In genomic region chr17:77096570-77097214, GRCh38 we compare ENCODE assay signal across 9 cellular contexts. TPM values are rescaled to one million over a fixed set of nuclear protein-coding genes. Genes with fewer than 3 reads are reported as not detected.
A peak's percentile ranks its signal among the peaks of the same experiment; 100 is the strongest.
DNase-seq lines count a peak whose midpoint lies in the region; ATAC-seq, FAIRE-seq and TF ChIP-seq lines count a peak whose summit lies in the region.
"Had no signal": no experiment of that assay in that cellular context is flagged by ENCODE, and none has a peak within 500 bp of the region (broad histone marks: within the 10 kb centered on the region; RNA-seq: fewer than 3 reads in every experiment).

No MANE protein-coding gene starts in this region.

- H3K9me3 ChIP-seq in BE2C (no peaks in the 10 kb centered on the region), psoas muscle (no peaks in the 10 kb centered on the region)

- H3K27me3 ChIP-seq in BE2C (no peaks in the 10 kb centered on the region), GM23338 (ENCODE audit: insufficient read depth) (no peaks in the 10 kb centered on the region), psoas muscle (ENCODE audit: insufficient read depth in 3 of 3, low read length in 2 of 3) (no peaks in the 10 kb centered on the region)

- no peaks in the 10 kb centered on the region for H3K79me2 ChIP-seq in GM23338 (replicated peaks; ENCODE audit: insufficient read depth)

- WGBS in psoas muscle, 3 donors = 9 to 15% (median 10%) methylated on average over 12 of the region's 12 CpGs

- H3K4me3 ChIP-seq in BE2C (ENCODE audit: low read depth, low read length) (no peak overlapping the region), GM23338 (no peak overlapping the region), psoas muscle (peak overlapping the region; percentile 8)

- peaks cover 18% of the 10 kb centered on the region for H3K4me1 Mint-ChIP-seq in GM23338
- H3K4me1 Mint-ChIP-seq in activated CD4-positive, alpha-beta memory T cell treated with anti-CD3 and anti-CD28 coated beads for 36 hours (ENCODE audit: low read depth) = peaks cover 32% of the 10 kb centered on the region

- H3K9me2 ChIP-seq in GM23338 (ENCODE audit: insufficient read depth) = no peaks in the 10 kb centered on the region

- POLR2A ChIA-PET in activated CD4-positive, alpha-beta memory T cell treated with anti-CD3 and anti-CD28 coated beads for 36 hours (lab: Charles Lee) = no interaction called here

- H3K27me3 Mint-ChIP-seq in GM23338 (ENCODE audit: insufficient read depth, low read depth, poor library complexity) = peaks cover 11% of the 10 kb centered on the region
- H3K27me3 Mint-ChIP-seq in activated CD4-positive, alpha-beta memory T cell treated with anti-CD3 and anti-CD28 coated beads for 36 hours = no peaks in the 10 kb centered on the region
- H3K27me3 Mint-ChIP-seq: IgD-negative memory B cell had no signal

- FAIRE-seq in frontal cortex (lab: Jason Lieb, UNC) = peak; percentile 21

- peak overlapping the region; percentile 89 for H3K27ac Mint-ChIP-seq in GM23338
- peak overlapping the region; percentile 76 for H3K27ac Mint-ChIP-seq in activated CD4-positive, alpha-beta memory T cell treated with anti-CD3 and anti-CD28 coated beads for 36 hours

- H3K4me1 ChIP-seq in BE2C = peaks cover 3% of the 10 kb centered on the region; the same call in 1 of the 2 replicates
- peaks cover 6% of the 10 kb centered on the region; the same call in 1 of the 2 replicates for H3K4me1 ChIP-seq in GM23338 (ENCODE audit: insufficient read depth)
- H3K4me1 ChIP-seq in psoas muscle = peaks cover 60% of the 10 kb centered on the region

- no peaks in the 10 kb centered on the region for H3F3A ChIP-seq in GM23338 (replicated peaks; ENCODE audit: low read depth)

- H3K9me3 Mint-ChIP-seq in GM23338 = no peaks in the 10 kb centered on the region
- no peaks in the 10 kb centered on the region for H3K9me3 Mint-ChIP-seq in activated CD4-positive, alpha-beta memory T cell treated with anti-CD3 and anti-CD28 coated beads for 36 hours
- H3K9me3 Mint-ChIP-seq: IgD-negative memory B cell had no signal

- TF ChIP-seq CTCF in BE2C (IDR thresholded peaks at IDR 0.05; ENCODE audit: low read depth, low read length) (peak; percentile 85), GM23338 (conservative IDR thresholded peaks at IDR 0.05; ENCODE audit: low read depth in 2 of 2) (peak; percentile 55 to 64), psoas muscle (IDR thresholded peaks at IDR 0.05) (peak; percentile 58)

- intact Hi-C loops in activated CD4-positive, alpha-beta memory T cell treated with anti-CD3 and anti-CD28 coated beads for 36 hours (cut with micrococcal nuclease) = loop anchor here (2.0 kb wide), 1 partner anchor 44 kb away; the partner anchor contains the start of gene SEC14L1
- intact Hi-C loops in psoas muscle (cut with DNase I) = loop anchor here (5.0 kb wide), 4 partner anchors 36 to 116 kb away; no protein-coding TSS in a partner anchor

- no peak for DNase-seq in BE2C
- DNase-seq in GM23338 (ENCODE audit: low spot score) = peak; percentile 68
- no peak for DNase-seq in activated CD4-positive, alpha-beta memory T cell treated with anti-CD3 and anti-CD28 coated beads for 36 hours
- DNase-seq in frontal cortex (ENCODE audit: low spot score in 2 of 2) = no peak
- DNase-seq in psoas muscle = no peak
- no peak for DNase-seq in DMS153 treated with DMSO at 0.1 percent for 48 hours (lab: John Stamatoyannopoulos, UW; ENCODE audit: unreplicated experiment)
- DNase-seq in activated effector memory CD4-positive, alpha-beta T cell treated with Interleukin-2 at 50 U/mL for 16 hours = no peak

- no peak overlapping the region for H2AFZ ChIP-seq in GM23338

- ATAC-seq in GM23338 (peak; percentile 59), psoas muscle (peak in 3 of 4 donors; percentile 13 to 57 (median 31)), GM18861 (IDR thresholded peaks at IDR 0.05; ENCODE audit: unreplicated experiment) (no peak)

- no peak overlapping the region for H3K27ac ChIP-seq in GM23338 (ENCODE audit: low read depth)
- peak overlapping the region; percentile 83 for H3K27ac ChIP-seq in psoas muscle

- H3K4me2 ChIP-seq in GM23338 = no peak overlapping the region

- H3K36me3 ChIP-seq in BE2C (peaks cover 47% of the 10 kb centered on the region), GM23338 (ENCODE audit: insufficient read depth) (peaks cover 5% of the 10 kb centered on the region; the same call in 1 of the 2 replicates), psoas muscle (ENCODE audit: insufficient read depth in 1 of 2, low read depth in 1 of 2) (peaks cover 8 to 44% of the 10 kb centered on the region in 2 donors)

- no peaks in the 10 kb centered on the region; the same call in 1 of the 2 replicates for H4K20me1 ChIP-seq in GM23338 (replicated peaks; ENCODE audit: insufficient read depth)

- H3K36me3 Mint-ChIP-seq in GM23338 (ENCODE audit: low read depth) = peaks cover 65% of the 10 kb centered on the region
- peaks cover 55% of the 10 kb centered on the region for H3K36me3 Mint-ChIP-seq in activated CD4-positive, alpha-beta memory T cell treated with anti-CD3 and anti-CD28 coated beads for 36 hours

- CTCF ChIA-PET in activated CD4-positive, alpha-beta memory T cell treated with anti-CD3 and anti-CD28 coated beads for 36 hours (lab: Charles Lee) = interaction anchor here (2.3 kb wide), 1 partner anchor 9 kb away, joined by 12 read pairs; no protein-coding TSS in a partner anchor

- no peak overlapping the region; the same call in 2 of the 3 replicates for H3K4me3 Mint-ChIP-seq in GM23338
- no peak overlapping the region for H3K4me3 Mint-ChIP-seq in activated CD4-positive, alpha-beta memory T cell treated with anti-CD3 and anti-CD28 coated beads for 36 hours
- H3K4me3 Mint-ChIP-seq: IgD-negative memory B cell had no signal

TF ChIP-seq in GM23338, 12 proteins besides CTCF, POLR2A, EP300 and RAD21:
- no peak for TF ChIP-seq ZNF331 (CRISPR knock-in tag; IDR thresholded peaks at IDR 0.05; ENCODE audit: low read depth)

RNA-seq across cellular contexts. Expression of gene SEC14L1, which starts 44.1 kb away (rescaled TPM):
- 36.1 TPM for polyA plus RNA-seq in BE2C (2012; ENCODE audit: insufficient read depth, insufficient read length, low read depth)
- total RNA-seq in GM23338 (2014; rRNA removed; shearing (Covaris generic)) = 54.8 and 81.8 TPM in 2 replicates
- 26.8 and 32.3 TPM in 2 replicates for polyA plus RNA-seq in GM23338 (2016; fragmentation: Nextera tagmentation; extraction: Ambion mirVana)
- total RNA-seq in activated CD4-positive, alpha-beta memory T cell treated with anti-CD3 and anti-CD28 coated beads for 36 hours = 10 to 100 TPM; 68.1 to 68.5 TPM
- total RNA-seq in frontal cortex = 56.3 TPM
- total RNA-seq in psoas muscle = 10 to 100 TPM; 68.7 to 98.9 (median 73.0) TPM
- polyA plus RNA-seq in psoas muscle = 10 to 100 TPM; 38.6 to 84.2 (median 43.2) TPM
